Comparison of ENCODE assay signal across 29 cellular contexts in genomic region chr11:96967616-96968015, GRCh38.
"Had no signal": no experiment of that assay in that cellular context is flagged by ENCODE, and none has a peak within 500 bp of the region (broad histone marks: within the 10 kb centered on the region; RNA-seq: fewer than 3 reads in every experiment).

No MANE protein-coding gene starts in this region.

- DNase-seq: activated CD4-positive, alpha-beta memory T cell treated with anti-CD3 and anti-CD28 coated beads, Interleukin-2, amount 10 ng/mL, durations not matched to agents 7 days and 5 days; activated CD4-positive, alpha-beta T cell treated with anti-CD3 and anti-CD28 coated beads for 4 hours; activated CD8-positive, alpha-beta memory T cell treated with anti-CD3 and anti-CD28 coated beads for 24 hours; activated CD8-positive, alpha-beta memory T cell treated with anti-CD3 and anti-CD28 coated beads, Interleukin-2, amount 10 ng/mL, durations not matched to agents 7 days and 5 days; activated CD8-positive, alpha-beta memory T cell treated with anti-CD3 and anti-CD28 coated beads, Interleukin-2, amount 50 U/mL, for 48 hours; activated effector memory CD4-positive, alpha-beta T cell treated with anti-CD3 and anti-CD28 coated beads, Interleukin-2, amount 50 U/mL, for 16 hours; activated naive CD4-positive, alpha-beta T cell; activated naive CD4-positive, alpha-beta T cell treated with anti-CD3 and anti-CD28 coated beads, Interleukin-2, amount 50 U/mL, for 16 hours; activated naive CD8-positive, alpha-beta T cell treated with anti-CD3 and anti-CD28 coated beads for 36 hours; activated T-cell treated with anti-CD3 and anti-CD28 coated beads, Interleukin-2, amount 50 U/mL, for 48 hours; body of pancreas; central memory CD4-positive, alpha-beta T cell; MG63; NCI-H1048; NCI-H1105 treated with DMSO at 0.1 percent for 48 hours; NCI-H1436; NCI-H1694; NCI-H1930; NCI-H2081 treated with DMSO at 0.1 percent for 48 hours; NCI-H226; NCI-H446 treated with DMSO at 0.1 percent for 48 hours; NCI-H524; NK-92 treated with Interleukin-12 subunit alpha and Interleukin-12 subunit beta, amount 100 ng/mL, for 24 hours; PC-3; Peyer's patch; RPMI8226; SHP77 treated with DMSO at 0.1 percent for 48 hours; SW 1271; T1000 had no signal

- H3K27me3 ChIP-seq: body of pancreas, MG63, Peyer's patch had no signal

- H3K4me1 ChIP-seq: body of pancreas, Peyer's patch had no signal

- H3K4me3 ChIP-seq: body of pancreas, MG63, Peyer's patch had no signal

- H3K36me3 ChIP-seq: MG63, Peyer's patch had no signal

- H3K9me3 ChIP-seq: body of pancreas, MG63, Peyer's patch had no signal
